ENCODE assay signal across 34 cellular contexts in genomic region chr4:90780193-90780592, GRCh38.
DNase-seq lines count a peak whose midpoint lies in the region; ATAC-seq, FAIRE-seq and TF ChIP-seq lines count a peak whose summit lies in the region.
"Had no signal": no experiment of that assay in that cellular context is flagged by ENCODE, and none has a peak within 500 bp of the region (broad histone marks: within the 10 kb centered on the region; RNA-seq: fewer than 3 reads in every experiment).

No MANE protein-coding gene starts in this region.

- H3K23ac ChIP-seq in IMR-90 (ENCODE audit: low read depth, low read length): no peak overlapping the region

- 7% methylated on average over 1 of the region's 1 CpG for WGBS in HepG2 (ENCODE audit: low lambda C conversion rate)
- WGBS in right lobe of liver (ENCODE audit: insufficient coverage, low coverage, low lambda C conversion rate, missing lambda C conversion rate): 47% methylated on average over 1 of the region's 1 CpG
- WGBS in A549 (ENCODE audit: missing lambda C conversion rate): 76% methylated on average over 1 of the region's 1 CpG
- WGBS in IMR-90 (ENCODE audit: extremely low coverage in 2 of 2, insufficient read length in 1 of 2), 2 experiments: no CpG with 5 or more reads among the region's 1 CpG
- 0% methylated on average over 1 of the region's 1 CpG for WGBS in K562 (ENCODE audit: insufficient coverage, low coverage, missing lambda C conversion rate)

- H3K36me3 ChIP-seq in HepG2 (replicated peaks in 1 of 2; ENCODE audit: control insufficient read depth in 1 of 2, insufficient read depth in 2 of 2, low read length in 2 of 2): no peaks in the 10 kb centered on the region
- H3K36me3 ChIP-seq in right lobe of liver: no peaks in the 10 kb centered on the region
- no peaks in the 10 kb centered on the region for H3K36me3 ChIP-seq in IMR-90 (ENCODE audit: control insufficient read depth, insufficient read depth, low read length)
- no peaks in the 10 kb centered on the region for H3K36me3 ChIP-seq in K562 (ENCODE audit: control insufficient read depth, insufficient read depth, low read length)
- H3K36me3 ChIP-seq in Peyer's patch: no peaks in the 10 kb centered on the region
- H3K36me3 ChIP-seq: BE2C; BLaER1; BLaER1 treated with 17β-estradiol and CSF1 and Interleukin-3, amounts not matched to agents 10 nM and 100 nM had no signal

- H2AK9ac ChIP-seq in IMR-90 (replicated peaks; ENCODE audit: low read depth, low read length, poor library complexity): no peak overlapping the region

- no TSS peak for BruUV-seq in HepG2 (replicated peaks; lab: Mats Ljungman, UMichigan)
- no TSS peak for BruUV-seq in IMR-90 (replicated peaks; lab: Mats Ljungman, UMichigan)
- BruUV-seq in K562 (replicated peaks; lab: Mats Ljungman, UMichigan): no TSS peak

- no peak overlapping the region for H3K56ac ChIP-seq in IMR-90 (ENCODE audit: extremely low read depth, insufficient read depth, low read length)

- intact Hi-C loops in HepG2 (cut with micrococcal nuclease; ENCODE audit: unreplicated experiment): loop anchor here (5.0 kb wide), 1 partner anchor 337 kb away; no protein-coding TSS in a partner anchor
- intact Hi-C loops in right lobe of liver (cut with DNase I): no loop called here
- intact Hi-C loops in IMR-90 (cut with micrococcal nuclease): no loop called here
- intact Hi-C loops in K562 (cut with micrococcal nuclease): no loop called here

- no peak overlapping the region for H4K5ac ChIP-seq in IMR-90 (ENCODE audit: low read depth, low read length)

- H3K4me3 ChIP-seq in HepG2 (replicated peaks in 1 of 3; ENCODE audit: insufficient read depth in 1 of 3, low read depth in 2 of 3, low read length in 3 of 3) (no peak overlapping the region), right lobe of liver (no peak overlapping the region), A549 (no peak overlapping the region), IMR-90 (ENCODE audit: insufficient read depth, low read depth, low read length) (no peak overlapping the region), K562 (no peak overlapping the region), Peyer's patch (no peak overlapping the region)
- H3K4me3 ChIP-seq: BLaER1; BLaER1 treated with 17β-estradiol and CSF1 and Interleukin-3, amounts not matched to agents 10 nM and 100 nM had no signal

- H3K27ac ChIP-seq in HepG2 (ENCODE audit: extremely low read length, insufficient read depth, low read length): no peak overlapping the region
- H3K27ac ChIP-seq in right lobe of liver: no peak overlapping the region
- no peak overlapping the region for H3K27ac ChIP-seq in A549
- no peak overlapping the region for H3K27ac ChIP-seq in IMR-90 (ENCODE audit: insufficient read depth, low read length)
- no peak overlapping the region for H3K27ac ChIP-seq in K562 (ENCODE audit: extremely low read depth, low read depth, low read length)
- H3K27ac ChIP-seq in Peyer's patch: no peak overlapping the region
- H3K27ac ChIP-seq: 22Rv1; BLaER1; BLaER1 treated with 17β-estradiol and CSF1 and Interleukin-3, amounts not matched to agents 10 nM and 100 nM; C4-2B had no signal

- H3K9ac ChIP-seq in HepG2 (ENCODE audit: insufficient read depth, low read depth, low read length) (no peak overlapping the region), IMR-90 (ENCODE audit: low read depth, low read length) (no peak overlapping the region), K562 (ENCODE audit: insufficient read depth in 1 of 2, low read depth in 2 of 2, low read length in 2 of 2) (no peak overlapping the region)
- H3K9ac ChIP-seq: BLaER1; BLaER1 treated with 17β-estradiol and CSF1 and Interleukin-3, amounts not matched to agents 10 nM and 100 nM had no signal

- no peak overlapping the region for H2BK20ac ChIP-seq in IMR-90 (ENCODE audit: low read depth, low read length)

- H2AFZ ChIP-seq in HepG2 (ENCODE audit: low read length): no peak overlapping the region
- H2AFZ ChIP-seq in IMR-90 (replicated peaks; ENCODE audit: low read length, poor library complexity): no peak overlapping the region
- no peak overlapping the region for H2AFZ ChIP-seq in K562 (ENCODE audit: low read depth, low read length)

- no peaks in the 10 kb centered on the region for H3K9me1 ChIP-seq in IMR-90 (ENCODE audit: insufficient read depth, low read length)
- H3K9me1 ChIP-seq in K562 (ENCODE audit: control insufficient read depth, insufficient read depth, low read length): no peaks in the 10 kb centered on the region

- TF ChIP-seq RAD21 in HepG2 (CRISPR knock-in tag; IDR thresholded peaks at IDR 0.05) (no peak), A549 (conservative IDR thresholded peaks at IDR 0.05 in 1 of 2, IDR thresholded peaks at IDR 0.05 in 1 of 2) (no peak), IMR-90 (IDR thresholded peaks at IDR 0.05; ENCODE audit: low read length) (no peak), K562 (CRISPR knock-in tag; conservative IDR thresholded peaks at IDR 0.05 in 1 of 2, IDR thresholded peaks at IDR 0.05 in 1 of 2) (no peak)

- FAIRE-seq in HepG2 (lab: Jason Lieb, UNC): no peak
- FAIRE-seq in A549 (lab: Jason Lieb, UNC): no peak
- FAIRE-seq in K562 (lab: Jason Lieb, UNC): no peak
- FAIRE-seq: A204.1, D721Med had no signal

- H3K9me3 ChIP-seq in HepG2 (ENCODE audit: low read length) (no peaks in the 10 kb centered on the region), right lobe of liver (no peaks in the 10 kb centered on the region), A549 (no peaks in the 10 kb centered on the region), IMR-90 (ENCODE audit: control insufficient read depth, insufficient read depth, low read length) (0 out of 2 replicates have a peak, but pooled peaks cover 2% of the 10 kb centered on the region), K562 (replicated peaks; ENCODE audit: control insufficient read depth, insufficient read depth, low read depth, low read length) (no peaks in the 10 kb centered on the region), Peyer's patch (no peaks in the 10 kb centered on the region)
- H3K9me3 ChIP-seq: BE2C; BLaER1; BLaER1 treated with 17β-estradiol and CSF1 and Interleukin-3, amounts not matched to agents 10 nM and 100 nM; Caco-2 had no signal

- H4K91ac ChIP-seq in IMR-90 (ENCODE audit: insufficient read depth, low read depth, low read length): no peak overlapping the region

- no peak overlapping the region for H3K4ac ChIP-seq in IMR-90 (ENCODE audit: low read depth, low read length)

- ATAC-seq in HepG2: no peak
- ATAC-seq in right lobe of liver: no peak
- ATAC-seq in A549: no peak
- ATAC-seq in IMR-90 (ENCODE audit: low read depth): no peak
- ATAC-seq in K562: no peak
- ATAC-seq in HG03039 (IDR thresholded peaks at IDR 0.05; ENCODE audit: unreplicated experiment): no peak
- ATAC-seq: CD8-positive, alpha-beta T cell had no signal

- H3K79me2 ChIP-seq in HepG2 (ENCODE audit: insufficient read depth, low read length) (no peaks in the 10 kb centered on the region), K562 (ENCODE audit: control insufficient read depth, insufficient read depth, low read length) (no peaks in the 10 kb centered on the region)

- TF ChIP-seq CTCF in HepG2 (CRISPR knock-in tag; IDR thresholded peaks at IDR 0.05) (no peak), right lobe of liver (IDR thresholded peaks at IDR 0.05) (no peak), A549 (IDR thresholded peaks at IDR 0.05) (no peak), IMR-90 (conservative IDR thresholded peaks at IDR 0.05; ENCODE audit: low read depth, low read length) (no peak), K562 (IDR thresholded peaks at IDR 0.05 in 2 of 3, conservative IDR thresholded peaks at IDR 0.05 in 1 of 3; ENCODE audit: insufficient read depth in 2 of 3, low read depth in 1 of 3, low read length in 3 of 3) (no peak), GM10266 (IDR thresholded peaks at IDR 0.05; ENCODE audit: control insufficient read depth, insufficient read depth, low read depth, missing control alignments) (no peak), Peyer's patch (IDR thresholded peaks at IDR 0.05) (no peak)

- H3K18ac ChIP-seq in IMR-90 (ENCODE audit: low read depth, low read length): no peak overlapping the region

- H3K4me1 ChIP-seq in HepG2 (ENCODE audit: insufficient read depth, low read length) (no peaks in the 10 kb centered on the region), right lobe of liver (no peaks in the 10 kb centered on the region), A549 (no peaks in the 10 kb centered on the region), IMR-90 (ENCODE audit: control insufficient read depth, insufficient read depth, low read length) (no peaks in the 10 kb centered on the region), K562 (replicated peaks in 1 of 2; ENCODE audit: control insufficient read depth in 2 of 2, insufficient read depth in 2 of 2, low read length in 2 of 2) (no peaks in the 10 kb centered on the region), Peyer's patch (no peaks in the 10 kb centered on the region)
- H3K4me1 ChIP-seq: BE2C; BLaER1; BLaER1 treated with 17β-estradiol and CSF1 and Interleukin-3, amounts not matched to agents 10 nM and 100 nM; Caco-2 had no signal

- H2BK120ac ChIP-seq in IMR-90 (ENCODE audit: low read depth, low read length): no peak overlapping the region

- DNase-seq in HepG2 (ENCODE audit: low spot score): no peak
- no peak for DNase-seq in right lobe of liver
- DNase-seq in A549 (ENCODE audit: low read depth in 1 of 2, low spot score in 1 of 2): no peak
- no peak for DNase-seq in IMR-90
- no peak for DNase-seq in K562 (ENCODE audit: extremely low read depth in 1 of 4, low spot score in 3 of 4)
- DNase-seq in GM10266 (ENCODE audit: extremely low spot score): no peak
- DNase-seq in Peyer's patch: no peak
- DNase-seq: 8988T; ACHN; AML-193; BE2C; C1 segment of cervical spinal cord; Caco-2; Calu3; CD4-positive, alpha-beta memory T cell; CD4-positive, alpha-beta T cell; CD4-positive, CD25-positive, alpha-beta regulatory T cell; CD8-positive, alpha-beta memory T cell; CD8-positive, alpha-beta T cell; COR-L47; DMS 273 treated with DMSO at 0.1 percent for 48 hours; DMS153; DMS53; DMS79; DMS79 treated with DMSO at 0.1 percent for 48 hours; DND-41; EL had no signal

- no peak overlapping the region for H3K14ac ChIP-seq in IMR-90 (replicated peaks; ENCODE audit: low read depth, low read length)

- POLR2A ChIA-PET in HepG2 (lab: Yijun Ruan, JAX): no interaction called here
- POLR2A ChIA-PET in A549 (lab: Yijun Ruan, JAX): no interaction called here
- POLR2A ChIA-PET in IMR-90 (lab: Charles Lee; ENCODE audit: unreplicated experiment): no interaction called here
- POLR2A ChIA-PET in K562 (lab: Yijun Ruan, JAX): no interaction called here

- no peak for TF ChIP-seq POLR2A in HepG2 (IDR thresholded peaks at IDR 0.05; ENCODE audit: insufficient read depth in 1 of 2, low read depth in 2 of 2, low read length in 2 of 2)
- TF ChIP-seq POLR2A in right lobe of liver (IDR thresholded peaks at IDR 0.05): no peak
- TF ChIP-seq POLR2A in A549 (IDR thresholded peaks at IDR 0.05; ENCODE audit: low read length): no peak
- no peak for TF ChIP-seq POLR2A in IMR-90 (IDR thresholded peaks at IDR 0.05; ENCODE audit: low read depth, low read length)
- TF ChIP-seq POLR2A in K562 (conservative IDR thresholded peaks at IDR 0.05): no peak
- no peak for TF ChIP-seq POLR2A in Peyer's patch (IDR thresholded peaks at IDR 0.05)

- H3K4me2 ChIP-seq in HepG2 (ENCODE audit: low read depth, low read length) (no peak overlapping the region), A549 (no peak overlapping the region), IMR-90 (ENCODE audit: low read depth, low read length) (no peak overlapping the region), K562 (ENCODE audit: insufficient read depth, low read length) (no peak overlapping the region)
- H3K4me2 ChIP-seq: BLaER1; BLaER1 treated with 17β-estradiol and CSF1 and Interleukin-3, amounts not matched to agents 10 nM and 100 nM had no signal

- H4K20me1 ChIP-seq in HepG2 (ENCODE audit: insufficient read depth, low read length): no peaks in the 10 kb centered on the region
- no peaks in the 10 kb centered on the region for H4K20me1 ChIP-seq in IMR-90 (ENCODE audit: insufficient read depth, low read length)
- no peaks in the 10 kb centered on the region for H4K20me1 ChIP-seq in K562 (replicated peaks; ENCODE audit: control insufficient read depth, insufficient read depth, low read length)
- H4K20me1 ChIP-seq: BLaER1; BLaER1 treated with 17β-estradiol and CSF1 and Interleukin-3, amounts not matched to agents 10 nM and 100 nM had no signal

- dilution Hi-C loops in IMR-90 (cut with HindIII; ENCODE audit: low sequenced_read_pairs, unreplicated experiment): no loop called here

- in situ Hi-C loops in HepG2 (cut with HindIII; ENCODE audit: extremely low pct_ligation_motif_present, low pct_unique_long_range_greater_than_20kb) (no loop called here), IMR-90 (cut with MboI; ENCODE audit: low sequenced_read_pairs) (no loop called here), K562 (cut with MboI) (no loop called here)

- H2AK5ac ChIP-seq in IMR-90 (ENCODE audit: low read depth, low read length): no peak overlapping the region

- CTCF ChIA-PET in HepG2 (lab: Yijun Ruan, JAX; ENCODE audit: low intra/inter-chr PET ratio, low total read pairs) (no interaction called here), A549 (lab: Yijun Ruan, JAX) (no interaction called here), IMR-90 (lab: Yijun Ruan, JAX) (no interaction called here), K562 (lab: Yijun Ruan, JAX; ENCODE audit: low intra/inter-chr PET ratio) (no interaction called here)

- no peak for TF ChIP-seq EP300 in HepG2 (IDR thresholded peaks at IDR 0.05; ENCODE audit: low read depth in 2 of 2, low read length in 2 of 2)
- no peak for TF ChIP-seq EP300 in HepG2 (CRISPR knock-in tag; IDR thresholded peaks at IDR 0.05; ENCODE audit: borderline replicate concordance)
- no peak for TF ChIP-seq EP300 in A549 (IDR thresholded peaks at IDR 0.05)
- TF ChIP-seq EP300 in K562 (IDR thresholded peaks at IDR 0.05; ENCODE audit: low read length): no peak

- no peak overlapping the region for H4K8ac ChIP-seq in IMR-90 (ENCODE audit: low read depth in 2 of 2, low read length in 2 of 2)

- no peak overlapping the region for H2BK15ac ChIP-seq in IMR-90 (ENCODE audit: low read depth, low read length)

- H3K27me3 ChIP-seq in HepG2 (ENCODE audit: control insufficient read depth in 1 of 2, insufficient read depth in 2 of 2, low read length in 2 of 2): no peaks in the 10 kb centered on the region
- no peaks in the 10 kb centered on the region for H3K27me3 ChIP-seq in right lobe of liver
- H3K27me3 ChIP-seq in IMR-90 (ENCODE audit: control insufficient read depth, insufficient read depth, low read length): no peaks in the 10 kb centered on the region
- no peaks in the 10 kb centered on the region for H3K27me3 ChIP-seq in K562 (ENCODE audit: control insufficient read depth in 2 of 2, insufficient read depth in 2 of 2, low read length in 2 of 2)
- no peaks in the 10 kb centered on the region for H3K27me3 ChIP-seq in Peyer's patch
- H3K27me3 ChIP-seq: BE2C; BLaER1; BLaER1 treated with 17β-estradiol and CSF1 and Interleukin-3, amounts not matched to agents 10 nM and 100 nM had no signal

- no peaks in the 10 kb centered on the region for H3K79me1 ChIP-seq in IMR-90 (ENCODE audit: low read depth in 1 of 2, low read length in 2 of 2)

- no peak overlapping the region for H2BK5ac ChIP-seq in IMR-90 (ENCODE audit: low read depth, low read length, poor library complexity, severe bottlenecking)

Comparison
In these comparisons a context has a peak if more than half of its experiments do, and no peak if none do; other contexts are left out.
1. Of the 241 proteins assayed by ChIP-seq in both HepG2 and K562: peak only in HepG2: MAFK; only in K562: none; in both: none; in neither: 240.